ENCODE assay signal across 2 cellular contexts in the genomic region with DNA sequence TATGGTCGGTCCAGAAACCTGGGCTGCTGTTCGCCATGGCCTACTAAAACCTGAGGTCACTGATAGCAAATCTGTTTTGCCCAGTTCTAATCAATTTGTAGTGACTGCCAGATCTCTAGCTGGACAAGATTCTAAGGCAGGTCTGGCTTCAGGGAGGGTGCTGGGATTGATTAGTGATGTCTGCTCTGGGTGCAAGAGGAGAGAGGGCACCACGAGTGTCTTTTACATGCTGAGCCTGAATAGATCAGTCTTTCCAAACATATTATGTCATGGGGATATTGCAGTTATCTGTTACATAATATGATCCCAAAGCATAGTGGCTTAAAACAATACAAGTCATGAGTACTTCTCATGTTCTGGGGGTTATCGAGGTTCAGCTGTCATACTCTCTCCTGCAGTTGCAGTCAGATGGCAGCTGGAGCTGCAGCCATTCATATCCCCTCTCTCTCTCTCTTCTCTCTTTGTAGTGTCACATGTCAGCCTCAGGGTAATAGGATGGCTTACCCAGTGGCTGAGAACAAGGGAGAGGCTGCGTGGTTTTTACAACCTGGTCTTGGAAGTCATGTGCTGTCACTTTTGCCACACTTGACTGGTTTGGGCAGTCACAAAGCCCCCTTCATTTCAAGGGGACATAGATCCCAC.
TF ChIP-seq lines count a peak whose summit lies in the region.

No MANE protein-coding gene starts in this region.

TF ChIP-seq in SK-N-SH, 30 proteins besides CTCF, POLR2A, EP300 and RAD21 (continued from another document):
- TF ChIP-seq, protein P1, sequence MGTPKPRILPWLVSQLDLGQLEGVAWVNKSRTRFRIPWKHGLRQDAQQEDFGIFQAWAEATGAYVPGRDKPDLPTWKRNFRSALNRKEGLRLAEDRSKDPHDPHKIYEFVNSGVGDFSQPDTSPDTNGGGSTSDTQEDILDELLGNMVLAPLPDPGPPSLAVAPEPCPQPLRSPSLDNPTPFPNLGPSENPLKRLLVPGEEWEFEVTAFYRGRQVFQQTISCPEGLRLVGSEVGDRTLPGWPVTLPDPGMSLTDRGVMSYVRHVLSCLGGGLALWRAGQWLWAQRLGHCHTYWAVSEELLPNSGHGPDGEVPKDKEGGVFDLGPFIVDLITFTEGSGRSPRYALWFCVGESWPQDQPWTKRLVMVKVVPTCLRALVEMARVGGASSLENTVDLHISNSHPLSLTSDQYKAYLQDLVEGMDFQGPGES (IDR thresholded peaks at IDR 0.05; ENCODE audit: low read depth, low read length) = no peak
- no peak for TF ChIP-seq ELF1 (IDR thresholded peaks at IDR 0.05)
- TF ChIP-seq TAF1 (IDR thresholded peaks at IDR 0.05; ENCODE audit: borderline replicate concordance, low read depth, low read length) = no peak
- TF ChIP-seq MXI1 (IDR thresholded peaks at IDR 0.05; ENCODE audit: low read depth, low read length) = no peak
- TF ChIP-seq FOSL2 (IDR thresholded peaks at IDR 0.05; ENCODE audit: borderline replicate concordance, low read depth) = no peak
- TF ChIP-seq FOXJ3 (CRISPR knock-in tag; IDR thresholded peaks at IDR 0.05) = no peak
- no peak for TF ChIP-seq SIN3A (IDR thresholded peaks at IDR 0.05; ENCODE audit: borderline replicate concordance, low read depth, low read length)
- TF ChIP-seq, protein P2, sequence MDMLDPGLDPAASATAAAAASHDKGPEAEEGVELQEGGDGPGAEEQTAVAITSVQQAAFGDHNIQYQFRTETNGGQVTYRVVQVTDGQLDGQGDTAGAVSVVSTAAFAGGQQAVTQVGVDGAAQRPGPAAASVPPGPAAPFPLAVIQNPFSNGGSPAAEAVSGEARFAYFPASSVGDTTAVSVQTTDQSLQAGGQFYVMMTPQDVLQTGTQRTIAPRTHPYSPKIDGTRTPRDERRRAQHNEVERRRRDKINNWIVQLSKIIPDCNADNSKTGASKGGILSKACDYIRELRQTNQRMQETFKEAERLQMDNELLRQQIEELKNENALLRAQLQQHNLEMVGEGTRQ (IDR thresholded peaks at IDR 0.05; ENCODE audit: borderline replicate concordance, low read depth, low read length) = no peak
- TF ChIP-seq, protein P3, sequence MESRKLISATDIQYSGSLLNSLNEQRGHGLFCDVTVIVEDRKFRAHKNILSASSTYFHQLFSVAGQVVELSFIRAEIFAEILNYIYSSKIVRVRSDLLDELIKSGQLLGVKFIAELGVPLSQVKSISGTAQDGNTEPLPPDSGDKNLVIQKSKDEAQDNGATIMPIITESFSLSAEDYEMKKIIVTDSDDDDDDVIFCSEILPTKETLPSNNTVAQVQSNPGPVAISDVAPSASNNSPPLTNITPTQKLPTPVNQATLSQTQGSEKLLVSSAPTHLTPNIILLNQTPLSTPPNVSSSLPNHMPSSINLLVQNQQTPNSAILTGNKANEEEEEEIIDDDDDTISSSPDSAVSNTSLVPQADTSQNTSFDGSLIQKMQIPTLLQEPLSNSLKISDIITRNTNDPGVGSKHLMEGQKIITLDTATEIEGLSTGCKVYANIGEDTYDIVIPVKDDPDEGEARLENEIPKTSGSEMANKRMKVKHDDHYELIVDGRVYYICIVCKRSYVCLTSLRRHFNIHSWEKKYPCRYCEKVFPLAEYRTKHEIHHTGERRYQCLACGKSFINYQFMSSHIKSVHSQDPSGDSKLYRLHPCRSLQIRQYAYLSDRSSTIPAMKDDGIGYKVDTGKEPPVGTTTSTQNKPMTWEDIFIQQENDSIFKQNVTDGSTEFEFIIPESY (IDR thresholded peaks at IDR 0.05; ENCODE audit: borderline replicate concordance, low read depth) = no peak
- TF ChIP-seq, protein P4, sequence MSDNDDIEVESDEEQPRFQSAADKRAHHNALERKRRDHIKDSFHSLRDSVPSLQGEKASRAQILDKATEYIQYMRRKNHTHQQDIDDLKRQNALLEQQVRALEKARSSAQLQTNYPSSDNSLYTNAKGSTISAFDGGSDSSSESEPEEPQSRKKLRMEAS (IDR thresholded peaks at IDR 0.05; ENCODE audit: low read depth) = no peak
- TF ChIP-seq EZH2phosphoT487 (IDR thresholded peaks at IDR 0.05; ENCODE audit: borderline replicate concordance, low read depth) = no peak
- TF ChIP-seq, protein P5, sequence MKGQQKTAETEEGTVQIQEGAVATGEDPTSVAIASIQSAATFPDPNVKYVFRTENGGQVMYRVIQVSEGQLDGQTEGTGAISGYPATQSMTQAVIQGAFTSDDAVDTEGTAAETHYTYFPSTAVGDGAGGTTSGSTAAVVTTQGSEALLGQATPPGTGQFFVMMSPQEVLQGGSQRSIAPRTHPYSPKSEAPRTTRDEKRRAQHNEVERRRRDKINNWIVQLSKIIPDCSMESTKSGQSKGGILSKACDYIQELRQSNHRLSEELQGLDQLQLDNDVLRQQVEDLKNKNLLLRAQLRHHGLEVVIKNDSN (IDR thresholded peaks at IDR 0.05; ENCODE audit: borderline replicate concordance, low read depth) = no peak

TF ChIP-seq in SK-N-SH treated with all-trans-retinoic acid at 6 μM for 48 hours, 23 proteins besides CTCF, POLR2A, EP300 and RAD21:
- TF ChIP-seq, protein P6, sequence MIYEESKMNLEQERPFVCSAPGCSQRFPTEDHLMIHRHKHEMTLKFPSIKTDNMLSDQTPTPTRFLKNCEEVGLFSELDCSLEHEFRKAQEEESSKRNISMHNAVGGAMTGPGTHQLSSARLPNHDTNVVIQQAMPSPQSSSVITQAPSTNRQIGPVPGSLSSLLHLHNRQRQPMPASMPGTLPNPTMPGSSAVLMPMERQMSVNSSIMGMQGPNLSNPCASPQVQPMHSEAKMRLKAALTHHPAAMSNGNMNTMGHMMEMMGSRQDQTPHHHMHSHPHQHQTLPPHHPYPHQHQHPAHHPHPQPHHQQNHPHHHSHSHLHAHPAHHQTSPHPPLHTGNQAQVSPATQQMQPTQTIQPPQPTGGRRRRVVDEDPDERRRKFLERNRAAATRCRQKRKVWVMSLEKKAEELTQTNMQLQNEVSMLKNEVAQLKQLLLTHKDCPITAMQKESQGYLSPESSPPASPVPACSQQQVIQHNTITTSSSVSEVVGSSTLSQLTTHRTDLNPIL (CRISPR knock-in tag; IDR thresholded peaks at IDR 0.05; ENCODE audit: low read depth) = no peak
- TF ChIP-seq, protein P7, sequence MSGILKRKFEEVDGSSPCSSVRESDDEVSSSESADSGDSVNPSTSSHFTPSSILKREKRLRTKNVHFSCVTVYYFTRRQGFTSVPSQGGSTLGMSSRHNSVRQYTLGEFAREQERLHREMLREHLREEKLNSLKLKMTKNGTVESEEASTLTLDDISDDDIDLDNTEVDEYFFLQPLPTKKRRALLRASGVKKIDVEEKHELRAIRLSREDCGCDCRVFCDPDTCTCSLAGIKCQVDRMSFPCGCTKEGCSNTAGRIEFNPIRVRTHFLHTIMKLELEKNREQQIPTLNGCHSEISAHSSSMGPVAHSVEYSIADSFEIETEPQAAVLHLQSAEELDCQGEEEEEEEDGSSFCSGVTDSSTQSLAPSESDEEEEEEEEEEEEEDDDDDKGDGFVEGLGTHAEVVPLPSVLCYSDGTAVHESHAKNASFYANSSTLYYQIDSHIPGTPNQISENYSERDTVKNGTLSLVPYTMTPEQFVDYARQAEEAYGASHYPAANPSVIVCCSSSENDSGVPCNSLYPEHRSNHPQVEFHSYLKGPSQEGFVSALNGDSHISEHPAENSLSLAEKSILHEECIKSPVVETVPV (CRISPR knock-in tag; IDR thresholded peaks at IDR 0.05) = no peak
- TF ChIP-seq, protein P8, sequence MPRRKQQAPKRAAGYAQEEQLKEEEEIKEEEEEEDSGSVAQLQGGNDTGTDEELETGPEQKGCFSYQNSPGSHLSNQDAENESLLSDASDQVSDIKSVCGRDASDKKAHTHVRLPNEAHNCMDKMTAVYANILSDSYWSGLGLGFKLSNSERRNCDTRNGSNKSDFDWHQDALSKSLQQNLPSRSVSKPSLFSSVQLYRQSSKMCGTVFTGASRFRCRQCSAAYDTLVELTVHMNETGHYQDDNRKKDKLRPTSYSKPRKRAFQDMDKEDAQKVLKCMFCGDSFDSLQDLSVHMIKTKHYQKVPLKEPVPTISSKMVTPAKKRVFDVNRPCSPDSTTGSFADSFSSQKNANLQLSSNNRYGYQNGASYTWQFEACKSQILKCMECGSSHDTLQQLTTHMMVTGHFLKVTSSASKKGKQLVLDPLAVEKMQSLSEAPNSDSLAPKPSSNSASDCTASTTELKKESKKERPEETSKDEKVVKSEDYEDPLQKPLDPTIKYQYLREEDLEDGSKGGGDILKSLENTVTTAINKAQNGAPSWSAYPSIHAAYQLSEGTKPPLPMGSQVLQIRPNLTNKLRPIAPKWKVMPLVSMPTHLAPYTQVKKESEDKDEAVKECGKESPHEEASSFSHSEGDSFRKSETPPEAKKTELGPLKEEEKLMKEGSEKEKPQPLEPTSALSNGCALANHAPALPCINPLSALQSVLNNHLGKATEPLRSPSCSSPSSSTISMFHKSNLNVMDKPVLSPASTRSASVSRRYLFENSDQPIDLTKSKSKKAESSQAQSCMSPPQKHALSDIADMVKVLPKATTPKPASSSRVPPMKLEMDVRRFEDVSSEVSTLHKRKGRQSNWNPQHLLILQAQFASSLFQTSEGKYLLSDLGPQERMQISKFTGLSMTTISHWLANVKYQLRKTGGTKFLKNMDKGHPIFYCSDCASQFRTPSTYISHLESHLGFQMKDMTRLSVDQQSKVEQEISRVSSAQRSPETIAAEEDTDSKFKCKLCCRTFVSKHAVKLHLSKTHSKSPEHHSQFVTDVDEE (CRISPR knock-in tag; IDR thresholded peaks at IDR 0.05) = no peak
- no peak for TF ChIP-seq ARNTL (CRISPR knock-in tag; IDR thresholded peaks at IDR 0.05; ENCODE audit: borderline replicate concordance, low read depth)
- TF ChIP-seq GLIS3 (CRISPR knock-in tag; IDR thresholded peaks at IDR 0.05) = no peak
- no peak for TF ChIP-seq ESRRG (CRISPR knock-in tag; IDR thresholded peaks at IDR 0.05)
- no peak for TF ChIP-seq ZC3H10 (CRISPR knock-in tag; IDR thresholded peaks at IDR 0.05)
